32 cellular contexts compared by ENCODE assay signal in genomic region chr12:54666008-54666407, GRCh38. TPM values are rescaled to one million over a fixed set of nuclear protein-coding genes. Genes with fewer than 3 reads are reported as not detected.
"Had no signal": no experiment of that assay in that cellular context is flagged by ENCODE, and none has a peak within 500 bp of the region (broad histone marks: within the 10 kb centered on the region; RNA-seq: fewer than 3 reads in every experiment).

No MANE protein-coding gene starts in this region.

- H3K27me3 ChIP-seq: right atrium auricular region, right lobe of liver, tibial nerve, uterus had no signal

- H3K27ac ChIP-seq: left ventricle myocardium inferior, neutrophil, right atrium auricular region, right lobe of liver, tibial nerve, uterus had no signal

- ATAC-seq: mucosa of descending colon; naive thymus-derived CD8-positive, alpha-beta T cell; right lobe of liver; stimulated activated memory B cell treated with anti-CD40 and anti-IgM and Interleukin-4, amounts not matched to agents 10 μg/mL and 1 μg/mL and 100 μg/mL, for 72 hours; stimulated activated naive CD8-positive, alpha-beta T cell treated with anti-CD3 and anti-CD28 coated beads, Interleukin-15, amount 100 ng/mL, for 72 hours had no signal

- H3K4me1 ChIP-seq: left ventricle myocardium inferior, right atrium auricular region, tibial nerve, uterus had no signal

- H3K9me3 ChIP-seq: left ventricle myocardium inferior, mucosa of descending colon, neutrophil, right atrium auricular region, right lobe of liver, tibial nerve, uterus had no signal

- H3K4me2 ChIP-seq: smooth muscle cell had no signal

- H3K4me3 ChIP-seq: left ventricle myocardium inferior, lung, mucosa of descending colon, right atrium auricular region, right lobe of liver, smooth muscle cell, tibial nerve, uterus had no signal

- DNase-seq: hypothalamus; immature natural killer cell; left ventricle myocardium inferior; midbrain; mucosa of descending colon; naive thymus-derived CD8-positive, alpha-beta T cell; occipital lobe; right lobe of liver; stimulated activated CD4-positive, alpha-beta T cell treated with anti-CD3 and anti-CD28 coated beads, Interleukin-1b, Interleukin-23, amount 100 ng/mL, for 48 hours; stimulated activated CD4-positive, alpha-beta T cell treated with anti-CD3 and anti-CD28 coated beads, Interleukin-2, amount 100 ng/mL, for 48 hours; stimulated activated CD4-positive, alpha-beta T cell treated with anti-CD3 and anti-CD28 coated beads, Interleukin-4, amount 100 ng/mL, for 4 hours; stimulated activated CD8-positive, alpha-beta memory T cell treated with anti-CD3 and anti-CD28 coated beads, Interleukin-4, amount 100 ng/mL, for 48 hours; stimulated activated naive CD4-positive, alpha-beta T cell treated with Interleukin-2 at 50 U/mL for 16 hours; stimulated activated naive CD8-positive, alpha-beta T cell treated with anti-CD3 and anti-CD28 coated beads, Interleukin-15, amount 100 ng/mL, for 72 hours; substantia nigra; uterus had no signal

- H3K36me3 ChIP-seq: left ventricle myocardium inferior, neutrophil, right atrium auricular region, right lobe of liver, tibial nerve, uterus had no signal

RNA-seq across cellular contexts. Expression of gene DCD, which starts 17.8 kb away (rescaled TPM):
- total RNA-seq: kidney epithelial cell; left ventricle myocardium inferior; lung; mesenteric fat pad; mucosa of descending colon; naive thymus-derived CD8-positive, alpha-beta T cell; neural crest cell; occipital lobe; osteocyte; progenitor cell of endocrine pancreas; pulmonary artery endothelial cell; renal cortical epithelial cell; right atrium auricular region; right lobe of liver; skeletal muscle tissue; smooth muscle cell; temporal lobe; tibial nerve; ureter; uterus had no signal

RNA-seq across cellular contexts. Expression of gene LACRT, which starts 31.3 kb away (rescaled TPM):
- total RNA-seq: kidney epithelial cell; left ventricle myocardium inferior; lung; mesenteric fat pad; mucosa of descending colon; naive thymus-derived CD8-positive, alpha-beta T cell; neural crest cell; occipital lobe; osteocyte; progenitor cell of endocrine pancreas; pulmonary artery endothelial cell; renal cortical epithelial cell; right atrium auricular region; right lobe of liver; skeletal muscle tissue; smooth muscle cell; temporal lobe; tibial nerve; ureter; uterus had no signal
